Comparison of ENCODE assay signal across 1 cellular context in the genomic region with DNA sequence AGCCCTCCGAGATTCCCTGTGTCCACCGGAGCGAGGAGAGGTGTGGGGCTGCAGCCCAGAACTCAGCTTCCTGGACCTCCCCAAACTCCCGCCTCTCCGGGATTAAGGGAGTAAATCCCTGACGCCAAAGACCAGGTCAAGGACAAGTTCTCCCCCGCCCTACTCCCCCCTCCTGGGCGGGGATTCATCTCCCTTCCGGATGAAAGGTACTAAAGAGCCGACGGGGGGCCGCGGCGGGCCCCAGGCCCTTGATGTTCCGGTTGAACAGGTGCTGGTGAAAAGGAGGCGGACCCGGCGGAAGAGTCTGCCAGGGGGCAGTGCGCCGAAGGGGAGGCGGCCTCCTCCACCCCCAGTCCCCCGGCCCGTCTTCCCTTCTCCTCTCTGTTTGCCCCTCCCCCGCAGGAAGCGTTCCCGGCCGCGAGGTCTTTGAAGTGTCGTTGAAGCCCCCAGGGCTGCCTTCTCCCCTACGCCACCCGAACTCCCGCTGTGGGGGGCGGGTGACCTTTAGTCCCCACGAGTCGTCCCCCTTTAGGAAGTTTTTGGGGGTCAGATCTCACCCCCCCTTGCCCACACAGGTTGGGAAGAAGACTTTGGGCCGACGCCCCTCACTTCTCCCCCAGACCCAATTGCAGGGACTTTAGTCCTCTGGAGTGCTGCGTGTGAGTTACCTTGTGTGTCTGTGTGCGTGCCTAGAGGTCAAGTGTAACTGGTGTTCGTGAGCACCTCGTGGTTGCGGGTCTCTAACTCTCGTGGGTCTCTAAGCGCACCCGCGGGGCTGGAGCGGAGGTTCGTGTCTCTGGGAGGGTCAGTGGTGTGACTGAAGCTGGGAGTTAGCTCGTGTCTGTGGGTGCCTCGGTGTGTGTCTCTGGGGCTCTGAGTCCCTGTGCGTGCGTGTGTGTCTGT.
A peak's percentile ranks its signal among the peaks of the same experiment; 100 is the strongest.
TF ChIP-seq lines count a peak whose summit lies in the region.

No MANE protein-coding gene starts in this region.

TF ChIP-seq in K562, 482 proteins besides CTCF, POLR2A, EP300 and RAD21 (continued from another document):
- TF ChIP-seq E2F5 (CRISPR knock-in tag; IDR thresholded peaks at IDR 0.05) (no peak), GABPA (tag; conservative IDR thresholded peaks at IDR 0.05; ENCODE audit: low read depth) (peak; percentile 80), YY1 (IDR thresholded peaks at IDR 0.05; ENCODE audit: borderline replicate concordance in 1 of 3, control insufficient read depth in 1 of 3, extremely low read depth in 1 of 3, insufficient read depth in 3 of 3, insufficient read length in 1 of 3, insufficient replicate concordance in 2 of 3, low read depth in 1 of 3, low read length in 2 of 3) (peak in 2 of 3 experiments; percentile 14 to 39), CTBP1 (IDR thresholded peaks at IDR 0.05; ENCODE audit: borderline replicate concordance) (peak; percentile 67), ZFP1 (CRISPR knock-in tag; IDR thresholded peaks at IDR 0.05) (no peak), EGR1 (conservative IDR thresholded peaks at IDR 0.05) (peak; percentile 84), HINFP (tag; conservative IDR thresholded peaks at IDR 0.05; ENCODE audit: low read depth) (no peak)
- TF ChIP-seq, protein P1, sequence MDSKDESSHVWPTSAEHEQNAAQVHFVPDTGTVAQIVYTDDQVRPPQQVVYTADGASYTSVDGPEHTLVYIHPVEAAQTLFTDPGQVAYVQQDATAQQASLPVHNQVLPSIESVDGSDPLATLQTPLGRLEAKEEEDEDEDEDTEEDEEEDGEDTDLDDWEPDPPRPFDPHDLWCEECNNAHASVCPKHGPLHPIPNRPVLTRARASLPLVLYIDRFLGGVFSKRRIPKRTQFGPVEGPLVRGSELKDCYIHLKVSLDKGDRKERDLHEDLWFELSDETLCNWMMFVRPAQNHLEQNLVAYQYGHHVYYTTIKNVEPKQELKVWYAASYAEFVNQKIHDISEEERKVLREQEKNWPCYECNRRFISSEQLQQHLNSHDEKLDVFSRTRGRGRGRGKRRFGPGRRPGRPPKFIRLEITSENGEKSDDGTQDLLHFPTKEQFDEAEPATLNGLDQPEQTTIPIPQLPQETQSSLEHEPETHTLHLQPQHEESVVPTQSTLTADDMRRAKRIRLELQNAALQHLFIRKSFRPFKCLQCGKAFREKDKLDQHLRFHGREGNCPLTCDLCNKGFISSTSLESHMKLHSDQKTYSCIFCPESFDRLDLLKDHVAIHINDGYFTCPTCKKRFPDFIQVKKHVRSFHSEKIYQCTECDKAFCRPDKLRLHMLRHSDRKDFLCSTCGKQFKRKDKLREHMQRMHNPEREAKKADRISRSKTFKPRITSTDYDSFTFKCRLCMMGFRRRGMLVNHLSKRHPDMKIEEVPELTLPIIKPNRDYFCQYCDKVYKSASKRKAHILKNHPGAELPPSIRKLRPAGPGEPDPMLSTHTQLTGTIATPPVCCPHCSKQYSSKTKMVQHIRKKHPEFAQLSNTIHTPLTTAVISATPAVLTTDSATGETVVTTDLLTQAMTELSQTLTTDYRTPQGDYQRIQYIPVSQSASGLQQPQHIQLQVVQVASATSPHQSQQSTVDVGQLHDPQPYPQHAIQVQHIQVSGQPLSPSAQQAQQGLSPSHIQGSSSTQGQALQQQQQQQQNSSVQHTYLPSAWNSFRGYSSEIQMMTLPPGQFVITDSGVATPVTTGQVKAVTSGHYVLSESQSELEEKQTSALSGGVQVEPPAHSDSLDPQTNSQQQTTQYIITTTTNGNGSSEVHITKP (IDR thresholded peaks at IDR 0.05; ENCODE audit: partially characterized antibody) = peak; percentile 10
- TF ChIP-seq, protein P2, sequence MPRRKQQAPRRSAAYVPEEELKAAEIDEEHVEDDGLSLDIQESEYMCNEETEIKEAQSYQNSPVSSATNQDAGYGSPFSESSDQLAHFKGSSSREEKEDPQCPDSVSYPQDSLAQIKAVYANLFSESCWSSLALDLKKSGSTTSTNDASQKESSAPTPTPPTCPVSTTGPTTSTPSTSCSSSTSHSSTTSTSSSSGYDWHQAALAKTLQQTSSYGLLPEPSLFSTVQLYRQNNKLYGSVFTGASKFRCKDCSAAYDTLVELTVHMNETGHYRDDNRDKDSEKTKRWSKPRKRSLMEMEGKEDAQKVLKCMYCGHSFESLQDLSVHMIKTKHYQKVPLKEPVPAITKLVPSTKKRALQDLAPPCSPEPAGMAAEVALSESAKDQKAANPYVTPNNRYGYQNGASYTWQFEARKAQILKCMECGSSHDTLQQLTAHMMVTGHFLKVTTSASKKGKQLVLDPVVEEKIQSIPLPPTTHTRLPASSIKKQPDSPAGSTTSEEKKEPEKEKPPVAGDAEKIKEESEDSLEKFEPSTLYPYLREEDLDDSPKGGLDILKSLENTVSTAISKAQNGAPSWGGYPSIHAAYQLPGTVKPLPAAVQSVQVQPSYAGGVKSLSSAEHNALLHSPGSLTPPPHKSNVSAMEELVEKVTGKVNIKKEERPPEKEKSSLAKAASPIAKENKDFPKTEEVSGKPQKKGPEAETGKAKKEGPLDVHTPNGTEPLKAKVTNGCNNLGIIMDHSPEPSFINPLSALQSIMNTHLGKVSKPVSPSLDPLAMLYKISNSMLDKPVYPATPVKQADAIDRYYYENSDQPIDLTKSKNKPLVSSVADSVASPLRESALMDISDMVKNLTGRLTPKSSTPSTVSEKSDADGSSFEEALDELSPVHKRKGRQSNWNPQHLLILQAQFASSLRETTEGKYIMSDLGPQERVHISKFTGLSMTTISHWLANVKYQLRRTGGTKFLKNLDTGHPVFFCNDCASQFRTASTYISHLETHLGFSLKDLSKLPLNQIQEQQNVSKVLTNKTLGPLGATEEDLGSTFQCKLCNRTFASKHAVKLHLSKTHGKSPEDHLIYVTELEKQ (CRISPR knock-in tag; IDR thresholded peaks at IDR 0.05) = no peak
